In the genomic region with DNA sequence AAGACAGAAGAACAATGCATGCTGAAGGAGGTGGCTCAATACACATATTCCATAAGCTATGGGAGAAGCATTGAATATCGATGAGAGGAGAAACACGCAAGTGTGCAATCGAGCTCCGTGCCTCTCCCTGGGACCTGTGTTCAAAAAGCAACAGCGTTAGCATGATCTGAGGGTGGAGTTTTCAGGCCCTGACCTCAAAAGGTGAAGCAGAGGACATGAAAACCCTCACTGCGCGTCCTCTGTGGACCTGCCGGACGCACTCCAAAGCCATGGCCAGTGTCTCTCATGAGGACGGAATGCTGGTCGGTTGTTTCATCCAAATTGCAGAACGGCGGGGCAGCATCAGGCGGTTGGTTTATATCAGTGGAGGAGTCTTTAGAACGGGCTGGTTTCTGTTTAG, we compare ENCODE assay signal across 8 cellular contexts.
DNase-seq lines count a peak whose midpoint lies in the region; ATAC-seq and TF ChIP-seq lines count a peak whose summit lies in the region.

No MANE protein-coding gene starts in this region.

- ATAC-seq in GM19351 (IDR thresholded peaks at IDR 0.05; ENCODE audit: unreplicated experiment) (peak; percentile 3), HG03095 (IDR thresholded peaks at IDR 0.05; ENCODE audit: unreplicated experiment) (peak; percentile 3)
- ATAC-seq in activated T-helper 17 cell treated with anti-CD3 and anti-CD28 coated beads, Interleukin-2, amount 50 U/mL, for 72 hours (replicated peaks), result no peak

- no peaks in the 10 kb centered on the region for H3K36me3 Mint-ChIP-seq in CD4-positive, alpha-beta memory T cell
- H3K36me3 Mint-ChIP-seq in activated T-helper 17 cell treated with anti-CD3 and anti-CD28 coated beads, Interleukin-2, amount 50 U/mL, for 72 hours (ENCODE audit: low read depth), result no peaks in the 10 kb centered on the region
- H3K36me3 Mint-ChIP-seq in HFFc6 (ENCODE audit: low read depth), result peaks cover 12% of the 10 kb centered on the region

- TF ChIP-seq CTCF in HFFc6 (IDR thresholded peaks at IDR 0.05), result no peak

- POLR2A ChIA-PET in CD4-positive, alpha-beta memory T cell (lab: Charles Lee; ENCODE audit: partially characterized antibody), result no interaction called here

- no peak overlapping the region for H3K27ac ChIP-seq in CD4-positive, alpha-beta memory T cell (ENCODE audit: low read depth, low read length)

- peaks cover 0 to 4% of the 10 kb centered on the region in 2 donors for H3K27me3 Mint-ChIP-seq in CD4-positive, alpha-beta memory T cell
- peaks cover 20% of the 10 kb centered on the region for H3K27me3 Mint-ChIP-seq in activated T-helper 17 cell treated with anti-CD3 and anti-CD28 coated beads, Interleukin-2, amount 50 U/mL, for 72 hours
- H3K27me3 Mint-ChIP-seq in HFFc6 (ENCODE audit: insufficient read depth), result no peaks in the 10 kb centered on the region; the same call in 1 of the 2 replicates

- no peaks in the 10 kb centered on the region for H3K27me3 ChIP-seq in CD4-positive, alpha-beta memory T cell (ENCODE audit: insufficient read depth, low read length)

- no peaks in the 10 kb centered on the region for H3K9me3 ChIP-seq in CD4-positive, alpha-beta memory T cell (ENCODE audit: control insufficient read depth in 1 of 2, low read length in 2 of 2)

- no peaks in the 10 kb centered on the region for H3K36me3 ChIP-seq in CD4-positive, alpha-beta memory T cell (ENCODE audit: insufficient read depth, low read length)

- H3K4me1 Mint-ChIP-seq in CD4-positive, alpha-beta memory T cell, result peaks cover 32 to 78% (median 52%) of the 10 kb centered on the region in 4 donors
- H3K4me1 Mint-ChIP-seq in activated T-helper 17 cell treated with anti-CD3 and anti-CD28 coated beads, Interleukin-2, amount 50 U/mL, for 72 hours, result peaks cover 53% of the 10 kb centered on the region
- peaks cover 64% of the 10 kb centered on the region for H3K4me1 Mint-ChIP-seq in HFFc6 (ENCODE audit: low read depth)

- CTCF ChIA-PET in CD4-positive, alpha-beta memory T cell (lab: Charles Lee; ENCODE audit: partially characterized antibody), result no interaction called here

- H3K9me3 Mint-ChIP-seq in CD4-positive, alpha-beta memory T cell, result no peaks in the 10 kb centered on the region
- H3K9me3 Mint-ChIP-seq in activated T-helper 17 cell treated with anti-CD3 and anti-CD28 coated beads, Interleukin-2, amount 50 U/mL, for 72 hours, result no peaks in the 10 kb centered on the region
- H3K9me3 Mint-ChIP-seq in HFFc6, result no peaks in the 10 kb centered on the region

- peaks cover 50% of the 10 kb centered on the region for H3K4me1 ChIP-seq in CD4-positive, alpha-beta memory T cell (ENCODE audit: insufficient read depth, low read length)

- intact Hi-C loops in CD4-positive, alpha-beta memory T cell (cut with micrococcal nuclease), result loop anchor here (10.0 kb wide), 1 partner anchor 133 kb away; a partner anchor contains a TSS

- DNase-seq in CD4-positive, alpha-beta memory T cell, result no peak
- DNase-seq in RKO (ENCODE audit: low spot score) (no peak), pons (ENCODE audit: low spot score) (no peak), NCI-H1048 (lab: John Stamatoyannopoulos, UW) (no peak), HFFc6 (no peak)

- peak overlapping the region in 7 of 8 donors; percentile 72 to 83 (median 80) for H3K4me3 Mint-ChIP-seq in CD4-positive, alpha-beta memory T cell
- peak overlapping the region; percentile 74 for H3K4me3 Mint-ChIP-seq in activated T-helper 17 cell treated with anti-CD3 and anti-CD28 coated beads, Interleukin-2, amount 50 U/mL, for 72 hours
- H3K4me3 Mint-ChIP-seq in HFFc6, result no peak overlapping the region

- H3K27ac Mint-ChIP-seq in CD4-positive, alpha-beta memory T cell, result peak overlapping the region in 6 of 7 donors; percentile 59 to 92 (median 89)
- peak overlapping the region; percentile 86 for H3K27ac Mint-ChIP-seq in activated T-helper 17 cell treated with anti-CD3 and anti-CD28 coated beads, Interleukin-2, amount 50 U/mL, for 72 hours
- H3K27ac Mint-ChIP-seq in HFFc6, result no peak overlapping the region

- no peak overlapping the region for H3K4me3 ChIP-seq in CD4-positive, alpha-beta memory T cell (ENCODE audit: low read length in 2 of 2)
